ENCODE assay signal across 1 cellular context in the genomic region with DNA sequence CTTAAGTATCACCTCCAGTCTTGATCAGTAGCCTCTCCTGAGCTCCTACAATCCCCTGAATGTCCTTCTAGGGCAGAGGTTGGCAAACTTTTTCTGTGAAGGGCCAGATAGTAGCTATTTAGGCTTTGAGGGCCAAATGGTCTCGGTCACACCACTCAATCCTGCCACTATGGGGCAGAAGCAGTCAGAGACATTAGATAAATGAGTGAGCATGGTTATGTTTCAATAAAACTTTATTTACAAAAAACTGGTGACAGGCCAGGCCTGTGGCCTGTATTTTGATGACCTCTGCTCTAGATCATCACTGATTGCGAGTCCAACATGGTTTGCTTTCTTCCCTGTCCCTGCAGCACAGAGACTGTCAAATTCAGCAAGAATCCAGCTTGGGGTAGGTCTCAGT.
TF ChIP-seq lines count a peak whose summit lies in the region.

No MANE protein-coding gene starts in this region.

TF ChIP-seq in H1, 55 proteins besides CTCF, POLR2A, EP300 and RAD21:
- TF ChIP-seq, protein P1, sequence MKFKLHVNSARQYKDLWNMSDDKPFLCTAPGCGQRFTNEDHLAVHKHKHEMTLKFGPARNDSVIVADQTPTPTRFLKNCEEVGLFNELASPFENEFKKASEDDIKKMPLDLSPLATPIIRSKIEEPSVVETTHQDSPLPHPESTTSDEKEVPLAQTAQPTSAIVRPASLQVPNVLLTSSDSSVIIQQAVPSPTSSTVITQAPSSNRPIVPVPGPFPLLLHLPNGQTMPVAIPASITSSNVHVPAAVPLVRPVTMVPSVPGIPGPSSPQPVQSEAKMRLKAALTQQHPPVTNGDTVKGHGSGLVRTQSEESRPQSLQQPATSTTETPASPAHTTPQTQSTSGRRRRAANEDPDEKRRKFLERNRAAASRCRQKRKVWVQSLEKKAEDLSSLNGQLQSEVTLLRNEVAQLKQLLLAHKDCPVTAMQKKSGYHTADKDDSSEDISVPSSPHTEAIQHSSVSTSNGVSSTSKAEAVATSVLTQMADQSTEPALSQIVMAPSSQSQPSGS (IDR thresholded peaks at IDR 0.05; ENCODE audit: low read length): no peak
- TF ChIP-seq, protein P2, sequence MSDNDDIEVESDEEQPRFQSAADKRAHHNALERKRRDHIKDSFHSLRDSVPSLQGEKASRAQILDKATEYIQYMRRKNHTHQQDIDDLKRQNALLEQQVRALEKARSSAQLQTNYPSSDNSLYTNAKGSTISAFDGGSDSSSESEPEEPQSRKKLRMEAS (IDR thresholded peaks at IDR 0.05): no peak
- TF ChIP-seq SP4 (IDR thresholded peaks at IDR 0.05; ENCODE audit: low read length): no peak
- TF ChIP-seq CBX8 (IDR thresholded peaks at IDR 0.05; ENCODE audit: borderline replicate concordance, low read depth, low read length): no peak
- no peak for TF ChIP-seq CEBPB (IDR thresholded peaks at IDR 0.05; ENCODE audit: low read depth, low read length)
- no peak for TF ChIP-seq KDM4A (IDR thresholded peaks at IDR 0.05; ENCODE audit: low read depth, low read length, severe bottlenecking)
